In genomic region chr16:11136600-11136999, GRCh38 we compare ENCODE assay signal across 12 cellular contexts.
A peak's percentile ranks its signal among the peaks of the same experiment; 100 is the strongest.
DNase-seq lines count a peak whose midpoint lies in the region; ATAC-seq, FAIRE-seq and TF ChIP-seq lines count a peak whose summit lies in the region.
"Had no signal": no experiment of that assay in that cellular context is flagged by ENCODE, and none has a peak within 500 bp of the region (broad histone marks: within the 10 kb centered on the region; RNA-seq: fewer than 3 reads in every experiment).

No MANE protein-coding gene starts in this region.

- no peak overlapping the region for H2BK120ac ChIP-seq in H9 (ENCODE audit: low read depth, low read length, poor library complexity, severe bottlenecking)

- no CpG with 5 or more reads among the region's 7 CpGs for WGBS in H9 (ENCODE audit: extremely low coverage, insufficient read length, low lambda C conversion rate)
- 81 to 85% methylated on average over 7 of the region's 7 CpGs for WGBS in pancreas, 2 donors

- H3T11ph ChIP-seq in H9 (ENCODE audit: low read length): no peak overlapping the region

- no peak overlapping the region for H3K9ac ChIP-seq in H9 (ENCODE audit: extremely low read depth, insufficient read length, low read length)
- no peak overlapping the region for H3K9ac ChIP-seq in colonic mucosa (ENCODE audit: low read depth in 2 of 2, low read length in 2 of 2)

- H3K79me1 ChIP-seq in H9 (ENCODE audit: insufficient read depth, low read depth, low read length, poor library complexity, severe bottlenecking): no peaks in the 10 kb centered on the region

- no peak for TF ChIP-seq POLR2A in GM18505 (IDR thresholded peaks at IDR 0.05; ENCODE audit: borderline replicate concordance, extremely low read depth, insufficient read depth, insufficient read length)

- FAIRE-seq in pancreas (lab: Jason Lieb, UNC): no peak

- H2AK5ac ChIP-seq in H9 (ENCODE audit: insufficient read length, low read length): no peak overlapping the region

- H3K36me3 ChIP-seq in pancreas: no peaks in the 10 kb centered on the region
- H3K36me3 ChIP-seq in colonic mucosa: no peaks in the 10 kb centered on the region
- H3K36me3 ChIP-seq: tibial artery had no signal

- intact Hi-C loops in pancreas (cut with DNase I): no loop called here
- intact Hi-C loops in colonic mucosa (cut with DNase I): no loop called here

- H3K36me3 Mint-ChIP-seq in H9 (ENCODE audit: insufficient read depth in 1 of 3, low read depth in 3 of 3) (no peaks in the 10 kb centered on the region), immature natural killer cell (peaks cover 4 to 14% (median 4%) of the 10 kb centered on the region in 3 donors)

- no peak overlapping the region for H2BK15ac ChIP-seq in H9 (ENCODE audit: low read depth, low read length)

- H3K27me3 ChIP-seq in H9 (ENCODE audit: insufficient read depth, low read length) (no peaks in the 10 kb centered on the region), pancreas (no peaks in the 10 kb centered on the region), colonic mucosa (no peaks in the 10 kb centered on the region)
- H3K27me3 ChIP-seq: tibial artery had no signal

- no peak overlapping the region for H3K4me3 Mint-ChIP-seq in H9
- H3K4me3 Mint-ChIP-seq in immature natural killer cell: no peak overlapping the region
- H3K4me3 Mint-ChIP-seq: naive thymus-derived CD8-positive, alpha-beta T cell had no signal

- H3K9me3 Mint-ChIP-seq in H9: no peaks in the 10 kb centered on the region
- peaks cover 0 to 1% (median 0%) of the 10 kb centered on the region in 6 donors for H3K9me3 Mint-ChIP-seq in immature natural killer cell
- H3K9me3 Mint-ChIP-seq: naive thymus-derived CD8-positive, alpha-beta T cell had no signal

- H3K9me3 ChIP-seq in H9 (ENCODE audit: control insufficient read depth, low read depth, low read length) (no peaks in the 10 kb centered on the region), pancreas (no peaks in the 10 kb centered on the region), colonic mucosa (no peaks in the 10 kb centered on the region)
- H3K9me3 ChIP-seq: tibial artery had no signal

- H3K4me1 ChIP-seq in H9 (ENCODE audit: insufficient read depth, low read length) (peaks cover 3% of the 10 kb centered on the region; the same call in 1 of the 2 replicates), pancreas (peaks cover 0 to 10% (median 3%) of the 10 kb centered on the region in 3 donors), colonic mucosa (no peaks in the 10 kb centered on the region)

- no peak overlapping the region for H2BK5ac ChIP-seq in H9 (ENCODE audit: insufficient read length, low read length)

- H4K91ac ChIP-seq in H9 (ENCODE audit: insufficient read length, low read depth, low read length): no peak overlapping the region

- no peak overlapping the region for H3K56ac ChIP-seq in H9 (ENCODE audit: insufficient read length, low read depth, low read length)

- no peak overlapping the region for H3K4me3 ChIP-seq in choroid plexus epithelial cell (ENCODE audit: low read depth, low read length)
- H3K4me3 ChIP-seq in pancreas: no peak overlapping the region
- H3K4me3 ChIP-seq in colonic mucosa: no peak overlapping the region
- H3K4me3 ChIP-seq: tibial artery had no signal

- no peak overlapping the region for H3K4me2 ChIP-seq in H9 (ENCODE audit: insufficient read depth, insufficient read length, low read length)

- no peak overlapping the region for H3K23ac ChIP-seq in H9 (ENCODE audit: insufficient read length, low read depth, low read length)

- no peak overlapping the region for H3K18ac ChIP-seq in H9 (ENCODE audit: insufficient read length, low read depth, low read length)

- ATAC-seq in pancreas (peak in 3 of 4 donors; percentile 36 to 39 (median 38)), GM18505 (IDR thresholded peaks at IDR 0.05; ENCODE audit: unreplicated experiment) (no peak), GM19351 (IDR thresholded peaks at IDR 0.05; ENCODE audit: unreplicated experiment) (no peak)
- ATAC-seq: naive thymus-derived CD8-positive, alpha-beta T cell had no signal

- no peak overlapping the region for H2AFZ ChIP-seq in H9 (ENCODE audit: low read length)

- no peak overlapping the region for H3K14ac ChIP-seq in H9 (ENCODE audit: insufficient read depth, low read length)

- H3K23me2 ChIP-seq in H9 (ENCODE audit: insufficient read length, low read depth, low read length, poor library complexity, severe bottlenecking): no peaks in the 10 kb centered on the region

- H3K27ac Mint-ChIP-seq in H9 (no peak overlapping the region), immature natural killer cell (no peak overlapping the region)

- H3K79me2 ChIP-seq in H9 (ENCODE audit: insufficient read depth, low read length): no peaks in the 10 kb centered on the region

- no peak overlapping the region for H2BK20ac ChIP-seq in H9 (ENCODE audit: low read depth, low read length, poor library complexity, severe bottlenecking)

- H3K27me3 Mint-ChIP-seq in H9 (ENCODE audit: low read depth) (0 out of 2 replicates have a peak, but pooled peaks cover 1% of the 10 kb centered on the region), immature natural killer cell (ENCODE audit: low read depth in 3 of 3) (peaks cover 0 to 4% (median 0%) of the 10 kb centered on the region in 3 donors)
- H3K27me3 Mint-ChIP-seq: naive thymus-derived CD8-positive, alpha-beta T cell had no signal

- no peak overlapping the region for H3K4ac ChIP-seq in H9 (ENCODE audit: low read depth, low read length)

- H3K27ac ChIP-seq in H9 (ENCODE audit: insufficient read length, low read depth, low read length) (no peak overlapping the region), pancreas (peak overlapping the region in 2 of 4 donors; percentile 9 to 27), colonic mucosa (no peak overlapping the region)
- H3K27ac ChIP-seq: tibial artery had no signal

- DNase-seq in H9: peak; percentile 18
- DNase-seq in NCI-H510A (lab: John Stamatoyannopoulos, UW): peak; percentile 31
- DNase-seq in choroid plexus epithelial cell (ENCODE audit: low read depth): peak; percentile 59
- DNase-seq in pancreas: peak in 3 of 6 donors; percentile 37 to 72 (median 63)
- DNase-seq in colonic mucosa: no peak
- DNase-seq in immature natural killer cell: no peak
- DNase-seq: glutamatergic neuron; naive thymus-derived CD8-positive, alpha-beta T cell; stimulated activated CD4-positive, alpha-beta T cell treated with anti-CD3 and anti-CD28 coated beads, Interleukin-4, amount 100 ng/mL, for 24 hours had no signal

- no peak overlapping the region for H2BK12ac ChIP-seq in H9 (ENCODE audit: insufficient read length, low read depth, low read length)

- peaks cover 36 to 40% of the 10 kb centered on the region in 2 experiments for H3K4me1 Mint-ChIP-seq in H9
- peaks cover 15 to 35% of the 10 kb centered on the region in 2 donors for H3K4me1 Mint-ChIP-seq in immature natural killer cell

- H4K20me1 ChIP-seq in H9 (ENCODE audit: control insufficient read depth, insufficient read depth, insufficient read length): no peaks in the 10 kb centered on the region

- TF ChIP-seq CTCF in H9 (conservative IDR thresholded peaks at IDR 0.05) (no peak), choroid plexus epithelial cell (conservative IDR thresholded peaks at IDR 0.05; ENCODE audit: low read depth, low read length) (no peak), pancreas (IDR thresholded peaks at IDR 0.05) (no peak), colonic mucosa (IDR thresholded peaks at IDR 0.05) (no peak)

- H4K5ac ChIP-seq in H9 (ENCODE audit: insufficient read length, low read depth, low read length): no peak overlapping the region

- H4K8ac ChIP-seq in H9 (replicated peaks; ENCODE audit: insufficient read length, low read depth, low read length): no peak overlapping the region

Comparison
In these comparisons a context has a peak if more than half of its experiments do, and no peak if none do; other contexts are left out.
1. DNase-seq: peak in H9 (single experiment), NCI-H510A (single experiment) and choroid plexus epithelial cell (single experiment); none in colonic mucosa (single experiment) and immature natural killer cell (0 of 3).
2. ATAC-seq: peak in pancreas (3 of 4); none in GM18505 (single experiment) and GM19351 (single experiment).